Comparison of ENCODE assay signal across 2 cellular contexts in genomic region chr1:15314328-15315281, GRCh38.
TF ChIP-seq lines count a peak whose summit lies in the region.

No MANE protein-coding gene starts in this region.

TF ChIP-seq in HEK293, 187 proteins besides CTCF, POLR2A, EP300 and RAD21 (continued from another document):
- TF ChIP-seq ZNF211 (tag by site-specific recombination; IDR thresholded peaks at IDR 0.05; ENCODE audit: low read depth): no peak
- TF ChIP-seq TCF7L2 (IDR thresholded peaks at IDR 0.05; ENCODE audit: borderline replicate concordance, low read depth, low read length): no peak

TF ChIP-seq in K562, 482 proteins besides CTCF, POLR2A, EP300 and RAD21 (continued from another document):
- TF ChIP-seq MGA (IDR thresholded peaks at IDR 0.05): no peak
TF ChIP-seq in K562: peak in this region for 1.
